In the genomic region with DNA sequence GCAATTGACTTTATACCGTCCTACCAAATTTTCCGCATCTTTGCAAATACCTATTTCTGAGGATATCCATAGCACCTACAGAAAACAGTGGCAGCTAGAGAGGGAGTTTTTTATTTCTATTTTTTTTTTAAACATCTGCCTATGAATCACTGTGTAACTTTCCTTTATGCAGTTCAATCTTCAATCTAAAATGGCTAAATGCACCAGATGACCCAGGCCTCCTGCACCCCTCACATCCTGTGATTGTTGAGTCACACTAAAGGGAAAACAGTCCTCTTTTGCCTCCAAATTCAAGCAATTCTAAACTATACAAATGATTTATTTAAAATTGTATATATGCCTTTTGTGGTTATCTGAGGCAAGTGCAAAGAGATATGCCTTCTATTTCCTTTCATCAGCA, we compare ENCODE assay signal across 26 cellular contexts. TPM values are rescaled to one million over a fixed set of nuclear protein-coding genes. Genes with fewer than 3 reads are reported as not detected.
A peak's percentile ranks its signal among the peaks of the same experiment; 100 is the strongest.
DNase-seq lines count a peak whose midpoint lies in the region; ATAC-seq, FAIRE-seq and TF ChIP-seq lines count a peak whose summit lies in the region.
"Had no signal": no experiment of that assay in that cellular context is flagged by ENCODE, and none has a peak within 500 bp of the region (broad histone marks: within the 10 kb centered on the region; RNA-seq: fewer than 3 reads in every experiment).

No MANE protein-coding gene starts in this region.

- no peak overlapping the region for H2AFZ ChIP-seq in ACC112 (ENCODE audit: low read length, unreplicated experiment)

- in situ Hi-C loops in astrocyte of the spinal cord (cut with HindIII; ENCODE audit: low sequenced_read_pairs) = no loop called here

- peaks cover 14% of the 10 kb centered on the region for H3K4me1 ChIP-seq in ACC112 (ENCODE audit: control insufficient read depth, insufficient read depth, low read length, unreplicated experiment)
- H3K4me1 ChIP-seq: left lung, vagina had no signal

- peak; percentile 45 for FAIRE-seq in H54 (lab: Jason Lieb, UNC)
- FAIRE-seq: G401.6 had no signal

- H3K36me3 ChIP-seq in ACC112 (ENCODE audit: insufficient read depth, low read length) = no peaks in the 10 kb centered on the region
- H3K36me3 ChIP-seq: esophagus muscularis mucosa, left lung, suprapubic skin, vagina had no signal

- no peak overlapping the region for H3K4me3 ChIP-seq in ACC112 (ENCODE audit: low read depth, low read length)
- no peak overlapping the region for H3K4me3 ChIP-seq in astrocyte of the spinal cord (ENCODE audit: low read depth, low read length)
- H3K4me3 ChIP-seq: esophagus muscularis mucosa, left lung, mucosa of descending colon, suprapubic skin, vagina had no signal

- no peak for TF ChIP-seq POLR2A in H54 (IDR thresholded peaks at IDR 0.05; ENCODE audit: low read depth, low read length)

- no peak for DNase-seq in H54 (ENCODE audit: insufficient read length, low spot score)
- DNase-seq in astrocyte of the spinal cord (ENCODE audit: low read depth, low spot score) = peak; percentile 38
- peak; percentile 42 for DNase-seq in hepatic stellate cell (ENCODE audit: low spot score)
- DNase-seq in islet precursor cell = no peak
- no peak for DNase-seq in mucosa of gallbladder (ENCODE audit: low spot score)
- no peak for DNase-seq in COLO668 (lab: John Stamatoyannopoulos, UW; ENCODE audit: unreplicated experiment)
- DNase-seq: activated CD4-positive, alpha-beta T cell treated with anti-CD3 and anti-CD28 coated beads for 4 hours; activated naive CD8-positive, alpha-beta T cell treated with anti-CD3 and anti-CD28 coated beads for 36 hours; DMS 273 treated with DMSO at 0.1 percent for 48 hours; effector memory CD4-positive, alpha-beta T cell; head of caudate nucleus; left lung; mucosa of descending colon; NCI-H1092 treated with DMSO at 0.1 percent for 48 hours; NCI-H2029 treated with DMSO at 0.1 percent for 48 hours; OCI-M1; posterior cingulate gyrus; SIG-M5; T-helper 1 cell had no signal

- H3K27ac ChIP-seq in ACC112 (ENCODE audit: low read depth, low read length) = 0 out of 2 replicates have a peak overlapping the region, but pooled peaks have one; percentile 9
- H3K27ac ChIP-seq: esophagus muscularis mucosa, KMS-11, left lung, vagina had no signal

- H3K27me3 ChIP-seq in ACC112 (ENCODE audit: insufficient read depth, low read length) = no peaks in the 10 kb centered on the region
- H3K27me3 ChIP-seq: esophagus muscularis mucosa, left lung, suprapubic skin, vagina had no signal

- H3K79me2 ChIP-seq in ACC112 (ENCODE audit: control insufficient read depth, insufficient read depth, low read length, unreplicated experiment) = no peaks in the 10 kb centered on the region

- no peak for TF ChIP-seq CTCF in astrocyte of the spinal cord (IDR thresholded peaks at IDR 0.05; ENCODE audit: low read depth, low read length)

- ATAC-seq in GM18519 (IDR thresholded peaks at IDR 0.05; ENCODE audit: low FRiP score, unreplicated experiment) = no peak
- ATAC-seq: left lung, mucosa of descending colon had no signal

RNA-seq across cellular contexts. Expression of gene BCL6, which starts 20.1 kb away (rescaled TPM):
- 79.4 TPM for total RNA-seq in mucosa of gallbladder

Comparison
In these comparisons a context has a peak if more than half of its experiments do, and no peak if none do; other contexts are left out.
1. DNase-seq: peak in astrocyte of the spinal cord (single experiment) and hepatic stellate cell (single experiment); none in H54 (single experiment), islet precursor cell (single experiment), mucosa of gallbladder (single experiment) and COLO668 (single experiment).